1 cellular context compared by ENCODE assay signal in genomic region chr13:73934771-73935170, GRCh38.
TF ChIP-seq lines count a peak whose summit lies in the region.

No MANE protein-coding gene starts in this region.

TF ChIP-seq in HEK293, 187 proteins besides CTCF, POLR2A, EP300 and RAD21 (continued from another document and continues in another):
- no peak for TF ChIP-seq INSM2 (tag by site-specific recombination; IDR thresholded peaks at IDR 0.05)
- TF ChIP-seq ZXDB (tag by site-specific recombination; IDR thresholded peaks at IDR 0.05) = 0 out of 2 replicates have a peak, but pooled peaks have one; percentile 35
- 0 out of 2 replicates have a peak, but pooled peaks have one; percentile 1 for TF ChIP-seq TRIM28 (IDR thresholded peaks at IDR 0.05; ENCODE audit: borderline replicate concordance, low read length)
- no peak for TF ChIP-seq WT1 (tag by site-specific recombination; IDR thresholded peaks at IDR 0.05)
- no peak for TF ChIP-seq ZNF521 (tag by site-specific recombination; IDR thresholded peaks at IDR 0.05)
- no peak for TF ChIP-seq ZNF449 (tag by site-specific recombination; IDR thresholded peaks at IDR 0.05)
- TF ChIP-seq ZNF280C (tag by site-specific recombination; IDR thresholded peaks at IDR 0.05) = no peak
- TF ChIP-seq PRDM2 (tag by site-specific recombination; IDR thresholded peaks at IDR 0.05; ENCODE audit: borderline replicate concordance) = no peak
- TF ChIP-seq ZBTB11 (tag by site-specific recombination; conservative IDR thresholded peaks at IDR 0.05; ENCODE audit: low read depth) = peak; percentile 59
- no peak for TF ChIP-seq SP7 (tag by site-specific recombination; IDR thresholded peaks at IDR 0.05)
- no peak for TF ChIP-seq ZSCAN5A (tag by site-specific recombination; IDR thresholded peaks at IDR 0.05)
- no peak for TF ChIP-seq ZNF596 (tag by site-specific recombination; IDR thresholded peaks at IDR 0.05)
- no peak for TF ChIP-seq ZNF501 (tag by site-specific recombination; IDR thresholded peaks at IDR 0.05)
- no peak for TF ChIP-seq ZNF777 (tag by site-specific recombination; IDR thresholded peaks at IDR 0.05; ENCODE audit: borderline replicate concordance)
- no peak for TF ChIP-seq ZNF274 (IDR thresholded peaks at IDR 0.05; ENCODE audit: low read length)
- no peak for TF ChIP-seq ZNF274 (tag by site-specific recombination; IDR thresholded peaks at IDR 0.05; ENCODE audit: borderline replicate concordance)
- no peak for TF ChIP-seq ZNF768 (tag by site-specific recombination; IDR thresholded peaks at IDR 0.05)
- TF ChIP-seq ZBTB1 (tag by site-specific recombination; IDR thresholded peaks at IDR 0.05) = no peak
- TF ChIP-seq ZNF211 (tag by site-specific recombination; IDR thresholded peaks at IDR 0.05; ENCODE audit: low read depth) = no peak
- TF ChIP-seq REST (tag by site-specific recombination; IDR thresholded peaks at IDR 0.05) = peak; percentile 40; the same call in 1 of the 2 replicates
- TF ChIP-seq ZSCAN30 (tag by site-specific recombination; IDR thresholded peaks at IDR 0.05) = no peak
- TF ChIP-seq ZNF404 (tag by site-specific recombination; IDR thresholded peaks at IDR 0.05) = no peak
- peak; percentile 42; the same call in 1 of the 2 replicates for TF ChIP-seq ZNF623 (tag by site-specific recombination; IDR thresholded peaks at IDR 0.05)
- no peak for TF ChIP-seq KLF7 (tag by site-specific recombination; IDR thresholded peaks at IDR 0.05; ENCODE audit: borderline replicate concordance)
- no peak for TF ChIP-seq MYNN (tag by site-specific recombination; IDR thresholded peaks at IDR 0.05; ENCODE audit: borderline replicate concordance)
- TF ChIP-seq ZNF529 (tag by site-specific recombination; IDR thresholded peaks at IDR 0.05; ENCODE audit: insufficient replicate concordance) = peak; percentile 67
- TF ChIP-seq SP2 (tag by site-specific recombination; IDR thresholded peaks at IDR 0.05) = no peak
- TF ChIP-seq ZFP3 (tag by site-specific recombination; IDR thresholded peaks at IDR 0.05; ENCODE audit: low read depth) = no peak
- no peak for TF ChIP-seq ZNF221 (tag by site-specific recombination; IDR thresholded peaks at IDR 0.05; ENCODE audit: borderline replicate concordance)
- 0 out of 2 replicates have a peak, but pooled peaks have one; percentile 45 for TF ChIP-seq ZBTB8A (tag by site-specific recombination; IDR thresholded peaks at IDR 0.05)
- TF ChIP-seq ZNF792 (tag by site-specific recombination; IDR thresholded peaks at IDR 0.05) = no peak
- no peak for TF ChIP-seq ZNF335 (tag by site-specific recombination; conservative IDR thresholded peaks at IDR 0.05)
- TF ChIP-seq ZNF37A (tag by site-specific recombination; IDR thresholded peaks at IDR 0.05) = no peak
- no peak for TF ChIP-seq HOXD13 (CRISPR knock-in tag; IDR thresholded peaks at IDR 0.05; ENCODE audit: borderline replicate concordance)
- TF ChIP-seq AEBP2 (tag by site-specific recombination; IDR thresholded peaks at IDR 0.05; ENCODE audit: borderline replicate concordance) = no peak
- peak; percentile 75 for TF ChIP-seq ZNF555 (tag by site-specific recombination; conservative IDR thresholded peaks at IDR 0.05)
- no peak for TF ChIP-seq ZNF10 (tag by site-specific recombination; IDR thresholded peaks at IDR 0.05)
